20 cellular contexts compared by ENCODE assay signal in the genomic region with DNA sequence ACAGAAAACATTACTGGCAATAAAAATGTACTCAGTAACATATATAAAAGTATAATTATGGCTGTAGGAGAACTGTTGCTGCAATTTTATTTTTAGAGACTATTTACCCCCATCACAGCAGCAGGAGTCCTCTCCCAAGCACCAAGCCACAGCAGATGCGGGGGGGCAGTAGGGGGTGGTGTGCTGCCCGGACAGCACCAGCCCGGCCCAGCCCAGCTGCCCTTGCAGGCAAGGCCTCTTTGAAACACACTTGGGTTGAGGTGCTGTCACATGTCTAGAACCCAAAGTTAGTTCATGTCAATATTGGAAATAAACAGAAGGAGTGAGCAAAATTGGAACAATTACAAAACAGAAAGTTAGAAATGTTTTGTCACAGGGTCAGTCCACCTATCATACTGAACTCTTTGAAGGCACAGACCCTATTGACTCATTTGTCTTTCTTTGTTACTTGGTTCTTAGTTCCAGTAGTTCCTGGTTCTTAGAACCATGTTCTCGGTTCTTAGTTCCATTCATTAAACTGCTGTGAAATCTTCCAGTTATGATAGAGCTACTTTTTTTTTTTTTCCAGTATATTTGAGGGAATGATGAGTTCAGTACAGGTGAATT.
"Had no signal": no experiment of that assay in that cellular context is flagged by ENCODE, and none has a peak within 500 bp of the region (broad histone marks: within the 10 kb centered on the region; RNA-seq: fewer than 3 reads in every experiment).

No MANE protein-coding gene starts in this region.

- ATAC-seq: effector memory CD8-positive, alpha-beta T cell; gastrocnemius medialis; left cardiac atrium; natural killer cell treated with Interleukin-12 subunit alpha and Interleukin-12 subunit beta and Interleukin-15 and Interleukin-18, amount 100 ng/mL, for 72 hours; SK-N-SH treated with all-trans-retinoic acid at 6 μM for 48 hours had no signal

- H3K27ac Mint-ChIP-seq: activated naive CD8-positive, alpha-beta T cell; natural killer cell treated with Interleukin-12 subunit alpha and Interleukin-12 subunit beta and Interleukin-15 and Interleukin-18, amount 100 ng/mL, for 72 hours; T-helper 2 cell treated with Interferon-gamma antibody and Interleukin-4, amounts not matched to agents 5 μg/mL and 100 μg/mL, for 36 hours had no signal

- H3K4me3 Mint-ChIP-seq: activated naive CD8-positive, alpha-beta T cell; central memory CD8-positive, alpha-beta T cell; effector memory CD8-positive, alpha-beta T cell; natural killer cell treated with Interleukin-12 subunit alpha and Interleukin-12 subunit beta and Interleukin-15 and Interleukin-18, amount 100 ng/mL, for 72 hours; T-helper 2 cell treated with Interferon-gamma antibody and Interleukin-4, amounts not matched to agents 5 μg/mL and 100 μg/mL, for 36 hours had no signal

- H3K27me3 Mint-ChIP-seq: activated naive CD8-positive, alpha-beta T cell; central memory CD8-positive, alpha-beta T cell; effector memory CD8-positive, alpha-beta T cell; natural killer cell treated with Interleukin-12 subunit alpha and Interleukin-12 subunit beta and Interleukin-15 and Interleukin-18, amount 100 ng/mL, for 72 hours had no signal

- H3K9me3 Mint-ChIP-seq: central memory CD8-positive, alpha-beta T cell; effector memory CD8-positive, alpha-beta T cell; natural killer cell treated with Interleukin-12 subunit alpha and Interleukin-12 subunit beta and Interleukin-15 and Interleukin-18, amount 100 ng/mL, for 72 hours; T-helper 2 cell treated with Interferon-gamma antibody and Interleukin-4, amounts not matched to agents 5 μg/mL and 100 μg/mL, for 36 hours had no signal

- DNase-seq: activated CD4-positive, alpha-beta T cell treated with anti-CD3 and anti-CD28 coated beads, Interleukin-2, amount 50 U/mL, for 4 hours; activated CD4-positive, CD25-positive, alpha-beta regulatory T cell treated with anti-CD3 and anti-CD28 coated beads, Interleukin-2, amount 50 U/mL, for 72 hours; activated effector memory CD4-positive, alpha-beta T cell treated with anti-CD3 and anti-CD28 coated beads, Interleukin-2, amount 50 U/mL, for 16 hours; activated T-cell treated with anti-CD3 and anti-CD28 coated beads, Interleukin-2, amount 50 U/mL, for 48 hours; amniotic stem cell; colonic mucosa; dorsolateral prefrontal cortex; effector memory CD8-positive, alpha-beta T cell; gastrocnemius medialis; hypothalamus; left cardiac atrium; midbrain; stimulated activated CD4-positive, alpha-beta T cell treated with anti-CD3 and anti-CD28 coated beads, Interleukin-4, amount 100 ng/mL, for 24 hours; stomach; transverse colon had no signal
